ENCODE assay signal across 2 cellular contexts in the genomic region with DNA sequence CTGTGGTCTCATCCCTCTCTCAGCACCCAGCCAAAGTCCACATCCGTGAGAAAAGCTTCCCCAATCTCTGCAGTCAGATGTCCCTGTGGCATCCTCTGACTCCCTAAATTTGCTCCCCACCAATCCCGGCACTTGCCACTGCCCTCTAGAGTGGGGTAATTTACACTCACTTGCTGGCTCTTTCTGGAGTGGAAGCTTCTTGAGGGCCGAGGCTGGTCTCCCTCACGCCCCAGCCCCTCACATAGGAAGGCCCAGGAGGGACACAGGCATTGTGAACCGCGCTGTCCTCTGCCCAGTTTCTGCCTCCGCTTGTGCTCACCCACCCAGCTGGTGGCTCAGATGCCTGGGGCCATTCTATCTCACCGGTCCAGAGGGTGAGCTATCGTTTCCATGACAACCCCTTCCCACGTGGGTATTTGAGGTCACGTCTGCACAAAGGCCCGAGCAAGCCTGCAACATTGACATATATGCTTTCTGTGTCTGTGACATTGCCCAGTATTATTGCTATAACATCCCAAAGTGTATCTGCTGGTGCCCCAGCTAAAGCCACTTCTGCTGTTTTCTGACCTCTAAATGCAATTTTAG.
A peak's percentile ranks its signal among the peaks of the same experiment; 100 is the strongest.
TF ChIP-seq lines count a peak whose summit lies in the region.

No MANE protein-coding gene starts in this region.

TF ChIP-seq in IMR-90, 13 proteins besides CTCF, POLR2A, EP300 and RAD21:
- TF ChIP-seq CHD1 (IDR thresholded peaks at IDR 0.05; ENCODE audit: low read depth, low read length) (no peak), BHLHE40 (IDR thresholded peaks at IDR 0.05; ENCODE audit: low read depth, low read length) (no peak), FOS (IDR thresholded peaks at IDR 0.05; ENCODE audit: low read depth, low read length) (no peak)

TF ChIP-seq in K562, 482 proteins besides CTCF, POLR2A, EP300 and RAD21:
- TF ChIP-seq, protein P1, sequence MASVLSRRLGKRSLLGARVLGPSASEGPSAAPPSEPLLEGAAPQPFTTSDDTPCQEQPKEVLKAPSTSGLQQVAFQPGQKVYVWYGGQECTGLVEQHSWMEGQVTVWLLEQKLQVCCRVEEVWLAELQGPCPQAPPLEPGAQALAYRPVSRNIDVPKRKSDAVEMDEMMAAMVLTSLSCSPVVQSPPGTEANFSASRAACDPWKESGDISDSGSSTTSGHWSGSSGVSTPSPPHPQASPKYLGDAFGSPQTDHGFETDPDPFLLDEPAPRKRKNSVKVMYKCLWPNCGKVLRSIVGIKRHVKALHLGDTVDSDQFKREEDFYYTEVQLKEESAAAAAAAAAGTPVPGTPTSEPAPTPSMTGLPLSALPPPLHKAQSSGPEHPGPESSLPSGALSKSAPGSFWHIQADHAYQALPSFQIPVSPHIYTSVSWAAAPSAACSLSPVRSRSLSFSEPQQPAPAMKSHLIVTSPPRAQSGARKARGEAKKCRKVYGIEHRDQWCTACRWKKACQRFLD (CRISPR knock-in tag; IDR thresholded peaks at IDR 0.05) = no peak
- peak; percentile 72 for TF ChIP-seq RFX1 (IDR thresholded peaks at IDR 0.05)
